9 cellular contexts compared by ENCODE assay signal in the genomic region with DNA sequence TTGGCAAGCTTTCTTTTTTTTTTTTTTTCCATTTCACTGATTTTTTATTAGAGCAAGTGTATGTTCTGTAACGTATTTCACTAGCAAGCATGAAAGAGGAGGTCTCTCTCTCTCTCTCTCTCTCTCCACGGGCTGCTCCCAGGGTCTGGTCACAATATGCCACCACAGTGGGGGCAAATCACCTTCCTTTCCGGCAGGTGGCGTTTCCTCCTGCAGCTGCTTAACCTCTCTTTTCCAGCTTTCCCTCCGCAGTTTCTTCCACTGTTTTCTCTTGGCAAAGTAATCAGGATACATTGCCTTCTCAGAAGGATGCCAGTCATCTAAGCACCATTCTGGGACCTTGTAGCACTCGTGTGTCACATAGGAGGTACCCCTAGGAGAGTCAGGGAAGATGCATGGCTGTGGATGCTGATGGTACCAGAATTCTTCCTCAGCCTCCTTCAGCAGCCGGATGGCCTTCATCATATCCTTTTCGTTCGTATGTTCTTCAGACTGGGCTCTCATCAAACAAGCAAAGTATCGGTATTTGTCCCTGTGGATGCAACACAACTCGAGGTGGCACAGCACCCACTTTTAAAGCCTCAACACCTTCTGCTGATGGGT.
DNase-seq lines count a peak whose midpoint lies in the region; ATAC-seq and TF ChIP-seq lines count a peak whose summit lies in the region.
"Had no signal": no experiment of that assay in that cellular context is flagged by ENCODE, and none has a peak within 500 bp of the region (broad histone marks: within the 10 kb centered on the region; RNA-seq: fewer than 3 reads in every experiment).

No MANE protein-coding gene starts in this region.

- H3K27me3 ChIP-seq in GM06990 (replicated peaks; ENCODE audit: control insufficient read depth, insufficient read depth, low read length) (no peaks in the 10 kb centered on the region; the same call in 1 of the 2 replicates), mesendoderm (ENCODE audit: insufficient read depth, low read length, poor library complexity) (no peaks in the 10 kb centered on the region)
- H3K27me3 ChIP-seq: neutrophil had no signal

- no peak overlapping the region for H3K4ac ChIP-seq in mesendoderm (ENCODE audit: low read depth, low read length)

- no peaks in the 10 kb centered on the region for H3K79me1 ChIP-seq in mesendoderm (ENCODE audit: low read length)

- no peak overlapping the region for H2AK5ac ChIP-seq in mesendoderm (ENCODE audit: low read length)

- no peak overlapping the region for H2BK15ac ChIP-seq in mesendoderm (replicated peaks; ENCODE audit: low read depth)

- H3K56ac ChIP-seq in mesendoderm (ENCODE audit: low read length) = no peak overlapping the region

- WGBS in mesendoderm (ENCODE audit: extremely low coverage, insufficient coverage, low lambda C conversion rate) = no CpG with 5 or more reads among the region's 11 CpGs

- no peak overlapping the region for H4K8ac ChIP-seq in mesendoderm (ENCODE audit: low read depth, low read length)

- H3K23ac ChIP-seq in mesendoderm (ENCODE audit: low read length) = no peak overlapping the region

- H4K5ac ChIP-seq in mesendoderm (ENCODE audit: low read length) = no peak overlapping the region

- no peak for DNase-seq in GM06990 (ENCODE audit: extremely low read depth, insufficient read length)
- DNase-seq in LoVo (ENCODE audit: low spot score) = peak; percentile 32
- DNase-seq in astrocyte of the hippocampus (ENCODE audit: low read depth, low spot score) = peak; percentile 18
- peak; percentile 70 for DNase-seq in mesendoderm
- DNase-seq in activated naive CD4-positive, alpha-beta T cell treated with Interleukin-2 at 50 U/mL for 16 hours = no peak
- DNase-seq: OCI-M1 had no signal

- no peak overlapping the region for H2BK5ac ChIP-seq in mesendoderm (ENCODE audit: low read length)

- H3K4me2 ChIP-seq in mesendoderm (ENCODE audit: low read length) = no peak overlapping the region

- H3K4me1 ChIP-seq in mesendoderm (ENCODE audit: control insufficient read depth, low read depth, low read length) = no peaks in the 10 kb centered on the region

- H3K36me3 ChIP-seq in GM06990 (ENCODE audit: control insufficient read depth, insufficient read depth, low read length) (no peaks in the 10 kb centered on the region), mesendoderm (ENCODE audit: control insufficient read depth, insufficient read depth, low read length) (no peaks in the 10 kb centered on the region)
- H3K36me3 ChIP-seq: neutrophil had no signal

- ATAC-seq in GM18498 (IDR thresholded peaks at IDR 0.05; ENCODE audit: unreplicated experiment) (no peak), GM18505 (IDR thresholded peaks at IDR 0.05; ENCODE audit: unreplicated experiment) (no peak)

- H3K9ac ChIP-seq in mesendoderm (ENCODE audit: low read length) = no peak overlapping the region

- H2BK120ac ChIP-seq in mesendoderm (ENCODE audit: low read depth, low read length) = no peak overlapping the region

- H3K4me3 ChIP-seq in GM06990 (replicated peaks; ENCODE audit: low read depth, low read length) = no peak overlapping the region
- H3K4me3 ChIP-seq in mesendoderm (ENCODE audit: low read length) = no peak overlapping the region

- no peak overlapping the region for H3K27ac ChIP-seq in mesendoderm (ENCODE audit: low read depth, low read length)
- H3K27ac ChIP-seq: neutrophil had no signal

- no peak overlapping the region for H3K18ac ChIP-seq in mesendoderm (ENCODE audit: low read length)

- H3K79me2 ChIP-seq in mesendoderm (ENCODE audit: control insufficient read depth, insufficient read depth, low read length) = no peaks in the 10 kb centered on the region

- peak; percentile 45 for TF ChIP-seq CTCF in GM06990 (IDR thresholded peaks at IDR 0.05; ENCODE audit: insufficient read depth, low read length, poor library complexity, severe bottlenecking)

- TF ChIP-seq POLR2A in GM18505 (IDR thresholded peaks at IDR 0.05; ENCODE audit: borderline replicate concordance, extremely low read depth, insufficient read depth, insufficient read length) = no peak

Comparison
In these comparisons a context has a peak if more than half of its experiments do, and no peak if none do; other contexts are left out.
1. DNase-seq: peak in LoVo (single experiment), astrocyte of the hippocampus (single experiment) and mesendoderm (single experiment); none in GM06990 (single experiment) and activated naive CD4-positive, alpha-beta T cell treated with Interleukin-2 at 50 U/mL for 16 hours (single experiment).